7 cellular contexts compared by ENCODE assay signal in the genomic region with DNA sequence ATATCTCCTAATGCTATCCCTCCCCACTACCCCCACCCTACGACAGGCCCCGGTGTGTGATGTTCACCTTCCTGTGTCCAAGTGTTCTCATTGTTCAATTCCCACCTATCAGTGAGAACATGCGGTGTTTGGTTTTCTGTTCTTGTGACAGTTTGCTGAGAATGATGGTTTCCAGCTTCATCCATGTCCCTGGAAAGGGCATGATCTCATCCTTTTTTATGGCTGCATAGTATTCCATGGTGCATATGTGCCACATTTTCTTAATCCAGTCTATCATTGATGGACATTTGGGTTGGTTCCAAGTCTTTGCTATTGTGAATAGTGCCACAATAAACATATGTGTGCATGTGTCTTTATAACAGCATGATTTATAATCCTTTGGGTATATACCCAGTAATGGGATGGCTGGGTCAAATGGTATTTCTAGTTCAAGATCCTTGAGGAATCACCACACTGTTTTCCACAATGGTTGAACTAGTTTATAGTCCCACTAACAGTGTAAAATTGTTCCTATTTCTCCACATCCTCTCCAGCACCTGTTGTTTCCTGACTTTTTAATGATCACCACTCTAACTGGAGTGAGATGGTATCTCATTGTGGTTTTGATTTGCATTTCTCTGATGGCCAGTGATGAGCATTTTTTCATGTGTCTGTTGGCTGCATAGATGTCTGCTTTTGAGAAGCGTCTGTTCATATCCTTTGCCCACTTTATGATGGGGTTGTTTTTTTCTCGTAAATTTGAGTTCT. TPM values are rescaled to one million over a fixed set of nuclear protein-coding genes. Genes with fewer than 3 reads are reported as not detected.
DNase-seq lines count a peak whose midpoint lies in the region; ATAC-seq, FAIRE-seq and TF ChIP-seq lines count a peak whose summit lies in the region.
"Not testable (repeated sequence)": the region's sequence is repeated elsewhere in the genome, so short reads cannot be mapped to it uniquely, and the experiment has no call there.

No MANE protein-coding gene starts in this region.

- not testable (repeated sequence) for H3K4me1 ChIP-seq in CD8-positive, alpha-beta T cell (ENCODE audit: insufficient read depth, low read length); HEK293 (ENCODE audit: control insufficient read depth, insufficient read depth, low read length); K562 (replicated peaks in 1 of 2; ENCODE audit: control insufficient read depth in 2 of 2, insufficient read depth in 2 of 2, low read length in 2 of 2)

- not testable (repeated sequence) for TF ChIP-seq EP300 in K562 (IDR thresholded peaks at IDR 0.05; ENCODE audit: low read length)

- H3K4me1 Mint-ChIP-seq in CD8-positive, alpha-beta T cell (ENCODE audit: low read depth); activated T-cell treated with anti-CD3 and anti-CD28 coated beads, Interleukin-2, amount 50 U/mL, for 24 hours (ENCODE audit: low read depth); activated naive CD8-positive, alpha-beta T cell (ENCODE audit: low read depth): not testable (repeated sequence)
- peaks cover 31% of the 10 kb centered on the region for H3K4me1 Mint-ChIP-seq in central memory CD8-positive, alpha-beta T cell
- H3K4me1 Mint-ChIP-seq in natural killer cell = peaks cover 20 to 32% of the 10 kb centered on the region in 2 donors

- in situ Hi-C loops in K562 (cut with MboI) = not testable (repeated sequence)

- CTCF ChIA-PET in CD8-positive, alpha-beta T cell (lab: Charles Lee); HEK293 (lab: Yijun Ruan, JAX); K562 (lab: Yijun Ruan, JAX; ENCODE audit: low intra/inter-chr PET ratio): not testable (repeated sequence)

- not testable (repeated sequence) for H2AFZ ChIP-seq in K562 (ENCODE audit: low read depth, low read length)

- not testable (repeated sequence) for H3K9me3 Mint-ChIP-seq in CD8-positive, alpha-beta T cell; activated T-cell treated with anti-CD3 and anti-CD28 coated beads, Interleukin-2, amount 50 U/mL, for 24 hours; activated naive CD8-positive, alpha-beta T cell (ENCODE audit: low read depth); central memory CD8-positive, alpha-beta T cell; natural killer cell

- DNase-seq in CD8-positive, alpha-beta T cell; activated T-cell treated with anti-CD3 and anti-CD28 coated beads, Interleukin-2, amount 50 U/mL, for 24 hours; K562 (ENCODE audit: extremely low read depth in 1 of 4, low spot score in 3 of 4); central memory CD8-positive, alpha-beta T cell (ENCODE audit: low spot score in 2 of 2); natural killer cell: not testable (repeated sequence)

- H3K9ac ChIP-seq in K562 (ENCODE audit: insufficient read depth in 1 of 2, low read depth in 2 of 2, low read length in 2 of 2) = not testable (repeated sequence)

- H4K20me1 ChIP-seq in K562 (replicated peaks; ENCODE audit: control insufficient read depth, insufficient read depth, low read length) = not testable (repeated sequence)

- not testable (repeated sequence) for BruUV-seq in K562 (replicated peaks; lab: Mats Ljungman, UMichigan)

- H3K27me3 Mint-ChIP-seq in CD8-positive, alpha-beta T cell (ENCODE audit: low read depth); activated T-cell treated with anti-CD3 and anti-CD28 coated beads, Interleukin-2, amount 50 U/mL, for 24 hours; activated naive CD8-positive, alpha-beta T cell; central memory CD8-positive, alpha-beta T cell; natural killer cell (ENCODE audit: low read depth in 2 of 2): not testable (repeated sequence)

- peaks cover 16% of the 10 kb centered on the region for H3K36me3 ChIP-seq in CD8-positive, alpha-beta T cell (ENCODE audit: insufficient read depth, low read length)
- H3K36me3 ChIP-seq in HEK293 (ENCODE audit: control insufficient read depth in 2 of 2, insufficient read depth in 1 of 2, low read length in 2 of 2) (peaks cover 30 to 48% of the 10 kb centered on the region in 2 experiments), K562 (ENCODE audit: control insufficient read depth, insufficient read depth, low read length) (peaks cover 27% of the 10 kb centered on the region; the same call in 1 of the 3 replicates)

- peaks cover 87% of the 10 kb centered on the region for H3K36me3 Mint-ChIP-seq in CD8-positive, alpha-beta T cell
- H3K36me3 Mint-ChIP-seq in activated T-cell treated with anti-CD3 and anti-CD28 coated beads, Interleukin-2, amount 50 U/mL, for 24 hours (ENCODE audit: low read depth) = peaks cover 96% of the 10 kb centered on the region
- H3K36me3 Mint-ChIP-seq in activated naive CD8-positive, alpha-beta T cell = peaks cover 39% of the 10 kb centered on the region
- peaks cover 44% of the 10 kb centered on the region for H3K36me3 Mint-ChIP-seq in central memory CD8-positive, alpha-beta T cell (ENCODE audit: insufficient read depth)
- H3K36me3 Mint-ChIP-seq in natural killer cell = peaks cover 29% of the 10 kb centered on the region

- not testable (repeated sequence) for TF ChIP-seq POLR2A in K562 (conservative IDR thresholded peaks at IDR 0.05)

- TF ChIP-seq CTCF in CD8-positive, alpha-beta T cell (IDR thresholded peaks at IDR 0.05); HEK293 (tag by site-specific recombination; IDR thresholded peaks at IDR 0.05); K562 (IDR thresholded peaks at IDR 0.05 in 2 of 3, conservative IDR thresholded peaks at IDR 0.05 in 1 of 3; ENCODE audit: insufficient read depth in 2 of 3, low read depth in 1 of 3, low read length in 3 of 3); natural killer cell (IDR thresholded peaks at IDR 0.05): not testable (repeated sequence)

- not testable (repeated sequence) for H3K4me3 Mint-ChIP-seq in CD8-positive, alpha-beta T cell; activated T-cell treated with anti-CD3 and anti-CD28 coated beads, Interleukin-2, amount 50 U/mL, for 24 hours; activated naive CD8-positive, alpha-beta T cell; central memory CD8-positive, alpha-beta T cell; natural killer cell

- not testable (repeated sequence) for H3K79me2 ChIP-seq in K562 (ENCODE audit: control insufficient read depth, insufficient read depth, low read length)

- H3K27ac Mint-ChIP-seq in CD8-positive, alpha-beta T cell = peak overlapping the region; percentile 16
- peak overlapping the region; percentile 26 for H3K27ac Mint-ChIP-seq in activated T-cell treated with anti-CD3 and anti-CD28 coated beads, Interleukin-2, amount 50 U/mL, for 24 hours
- H3K27ac Mint-ChIP-seq in activated naive CD8-positive, alpha-beta T cell = peak overlapping the region; percentile 22
- H3K27ac Mint-ChIP-seq in central memory CD8-positive, alpha-beta T cell (ENCODE audit: low read depth) = peak overlapping the region; percentile 35
- peak overlapping the region; percentile 42 to 56 for H3K27ac Mint-ChIP-seq in natural killer cell

- FAIRE-seq in K562 (lab: Jason Lieb, UNC) = not testable (repeated sequence)

- H3K27ac ChIP-seq in CD8-positive, alpha-beta T cell (ENCODE audit: low read depth, low read length); HEK293 (ENCODE audit: extremely low read depth, low read depth, low read length); K562 (ENCODE audit: extremely low read depth, low read depth, low read length): not testable (repeated sequence)

- TF ChIP-seq RAD21 in K562 (CRISPR knock-in tag; conservative IDR thresholded peaks at IDR 0.05 in 1 of 2, IDR thresholded peaks at IDR 0.05 in 1 of 2) = not testable (repeated sequence)

- H3K4me2 ChIP-seq in K562 (ENCODE audit: insufficient read depth, low read length) = not testable (repeated sequence)

- not testable (repeated sequence) for H3K4me3 ChIP-seq in CD8-positive, alpha-beta T cell (ENCODE audit: low read depth, low read length); HEK293 (ENCODE audit: low read depth, low read length); K562

- ATAC-seq in CD8-positive, alpha-beta T cell; K562; central memory CD8-positive, alpha-beta T cell (replicated peaks; ENCODE audit: extremely low read depth, poor library complexity, severe bottlenecking); natural killer cell: not testable (repeated sequence)

- H3K27me3 ChIP-seq in CD8-positive, alpha-beta T cell (ENCODE audit: insufficient read depth, low read length); K562 (ENCODE audit: control insufficient read depth in 2 of 2, insufficient read depth in 2 of 2, low read length in 2 of 2): not testable (repeated sequence)

- 94% methylated on average over 2 of the region's 5 CpGs for WGBS in K562 (ENCODE audit: insufficient coverage, low coverage, missing lambda C conversion rate)

- not testable (repeated sequence) for H3K9me1 ChIP-seq in K562 (ENCODE audit: control insufficient read depth, insufficient read depth, low read length)

- intact Hi-C loops in CD8-positive, alpha-beta T cell (cut with DNase I, micrococcal nuclease); K562 (cut with micrococcal nuclease); natural killer cell (cut with micrococcal nuclease): not testable (repeated sequence)

- not testable (repeated sequence) for H3K9me3 ChIP-seq in CD8-positive, alpha-beta T cell (ENCODE audit: low read length); HEK293 (ENCODE audit: control insufficient read depth, insufficient read depth, low read depth, low read length); K562 (replicated peaks; ENCODE audit: control insufficient read depth, insufficient read depth, low read depth, low read length)

- POLR2A ChIA-PET in CD8-positive, alpha-beta T cell (lab: Charles Lee) = interaction anchor here (0.6 to 1.0 kb wide), 2 partner anchors 15 to 31 kb away, joined by 3 read pairs; no protein-coding TSS in a partner anchor
- POLR2A ChIA-PET in HEK293 (lab: Yijun Ruan, JAX) = not testable (repeated sequence)
- POLR2A ChIA-PET in K562 (lab: Yijun Ruan, JAX) = interaction anchor here (1.5 kb wide), 1 partner anchor 18 kb away, joined by 3 read pairs; no protein-coding TSS in a partner anchor

RNA-seq across cellular contexts. Expression of a gene that starts 18.2 kb away (rescaled TPM):
- 100 to 1,000 TPM; 144 to 145 TPM for total RNA-seq in CD8-positive, alpha-beta T cell
- total RNA-seq in K562 (2011; cell fraction: chromatin; rRNA removed; ENCODE audit: low replicate concordance) = 51.3 and 94.3 TPM in 2 replicates
- 27.3 and 35.1 TPM in 2 replicates for total RNA-seq in K562 (2011; cell fraction: nucleolus; rRNA removed)
- total RNA-seq in K562 (2011; cell fraction: nucleoplasm; rRNA removed) = 41.6 and 54.0 TPM in 2 replicates
- 12.5 and 18.2 TPM in 2 replicates for total RNA-seq in K562 (2014; rRNA removed)
- 21.3 and 24.5 TPM in 2 replicates for total RNA-seq in K562 (2014; rRNA removed; fragmentation: Illumina TruSeq; extraction: Trizol)
- total RNA-seq in K562 (2015; rRNA removed; fragmentation: Illumina TruSeq; extraction: Trizol) = 19.6 and 22.7 TPM in 2 replicates
- total RNA-seq in K562 (2021) = 30.5 and 35.1 TPM in 2 replicates
- 12.1 and 13.1 TPM in 2 replicates for polyA plus RNA-seq in K562 (2011; rRNA removed)
- polyA plus RNA-seq in K562 (2011; cell fraction: cytosol; rRNA removed) = 8.8 and 9.6 TPM in 2 replicates
- polyA plus RNA-seq in K562 (2011; cell fraction: nucleus; rRNA removed) = 18.2 and 19.0 TPM in 2 replicates
- polyA plus RNA-seq in K562 (2012) = 10.6 and 13.8 TPM in 2 replicates
- polyA plus RNA-seq in K562 (2014; fragmentation: Illumina TruSeq; extraction: Trizol) = 10.8 and 11.2 TPM in 2 replicates
- 1 to 10 TPM; 5.5 to 6.0 TPM for polyA plus RNA-seq in K562 (2014; fragmentation: Nextera tagmentation; extraction: Ambion mirVana)
- 4.7 and 7.2 TPM in 2 replicates for polyA plus RNA-seq in K562 (2014; rRNA removed)
- 90.1 and 92.6 TPM in 2 replicates for polyA minus RNA-seq in K562 (2011; rRNA and poly(A)+ RNA removed)
- polyA minus RNA-seq in K562 (2011; cell fraction: cytosol; rRNA and poly(A)+ RNA removed) = 26.8 and 38.8 TPM in 2 replicates
- polyA minus RNA-seq in K562 (2011; cell fraction: nucleus; rRNA and poly(A)+ RNA removed) = 34.2 and 58.9 TPM in 2 replicates
- total RNA-seq in natural killer cell = 100 to 1,000 TPM; 175 to 194 (median 184) TPM

RNA-seq across cellular contexts. Expression of a gene that starts 30.5 kb away (rescaled TPM):
- 1 to 10 TPM; 2.8 to 5.2 TPM for total RNA-seq in CD8-positive, alpha-beta T cell
- 31.2 and 51.0 TPM in 2 replicates for total RNA-seq in K562 (2011; cell fraction: chromatin; rRNA removed; ENCODE audit: low replicate concordance)
- total RNA-seq in K562 (2011; cell fraction: nucleolus; rRNA removed) = 13.5 and 18.4 TPM in 2 replicates
- total RNA-seq in K562 (2011; cell fraction: nucleoplasm; rRNA removed) = 18.8 and 20.5 TPM in 2 replicates
- total RNA-seq in K562 (2014; rRNA removed) = 15.8 and 21.6 TPM in 2 replicates
- total RNA-seq in K562 (2014; rRNA removed; fragmentation: Illumina TruSeq; extraction: Trizol) = 26.5 and 27.8 TPM in 2 replicates
- 21.0 and 22.2 TPM in 2 replicates for total RNA-seq in K562 (2015; rRNA removed; fragmentation: Illumina TruSeq; extraction: Trizol)
- 10.5 and 11.9 TPM in 2 replicates for total RNA-seq in K562 (2021)
- polyA plus RNA-seq in K562 (2011; rRNA removed) = 16.1 and 16.3 TPM in 2 replicates
- 3.0 and 5.9 TPM in 2 replicates for polyA plus RNA-seq in K562 (2011; cell fraction: cytosol; rRNA removed)
- 11.5 and 14.2 TPM in 2 replicates for polyA plus RNA-seq in K562 (2011; cell fraction: nucleus; rRNA removed)
- polyA plus RNA-seq in K562 (2012) = 9.5 and 10.3 TPM in 2 replicates
- polyA plus RNA-seq in K562 (2014; fragmentation: Illumina TruSeq; extraction: Trizol) = 21.2 and 21.8 TPM in 2 replicates
- polyA plus RNA-seq in K562 (2014; fragmentation: Nextera tagmentation; extraction: Ambion mirVana) = 10 to 100 TPM; 11.8 to 17.8 TPM
- polyA plus RNA-seq in K562 (2014; rRNA removed) = 14.8 and 26.4 TPM in 2 replicates
- 16.5 and 25.1 TPM in 2 replicates for polyA minus RNA-seq in K562 (2011; rRNA and poly(A)+ RNA removed)
- 5.0 and 10.1 TPM in 2 replicates for polyA minus RNA-seq in K562 (2011; cell fraction: cytosol; rRNA and poly(A)+ RNA removed)
- polyA minus RNA-seq in K562 (2011; cell fraction: nucleus; rRNA and poly(A)+ RNA removed) = 6.5 and 13.8 TPM in 2 replicates
- 10 to 100 TPM; 10.9 to 18.5 (median 15.1) TPM for total RNA-seq in natural killer cell
